8 cellular contexts compared by ENCODE assay signal in genomic region chr6:28280595-28281287, GRCh38. TPM values are rescaled to one million over a fixed set of nuclear protein-coding genes. Genes with fewer than 3 reads are reported as not detected.
DNase-seq lines count a peak whose midpoint lies in the region; ATAC-seq and TF ChIP-seq lines count a peak whose summit lies in the region.

No MANE protein-coding gene starts in this region.

- H3K4me1 ChIP-seq in right cardiac atrium (ENCODE audit: control insufficient read depth, insufficient read depth, low read length) (no peaks in the 10 kb centered on the region), spleen (peaks cover 0 to 25% (median 17%) of the 10 kb centered on the region in 6 donors)

- ATAC-seq in HG03196 (IDR thresholded peaks at IDR 0.05; ENCODE audit: unreplicated experiment), result peak; percentile 9
- no peak for ATAC-seq in right cardiac atrium

- intact Hi-C loops in right cardiac atrium (cut with DNase I), result loop anchor here in 1 of 4 donors (5.0 kb wide), 1 partner anchor 77 kb away; no protein-coding TSS in a partner anchor
- intact Hi-C loops in spleen (cut with DNase I; ENCODE audit: low total_unique reads), result no loop called here

- no peaks in the 10 kb centered on the region for H3K27me3 ChIP-seq in WERI-Rb-1 (ENCODE audit: insufficient read depth, low read depth, severe bottlenecking)
- H3K27me3 ChIP-seq in right cardiac atrium (ENCODE audit: control insufficient read depth, insufficient read depth), result no peaks in the 10 kb centered on the region
- H3K27me3 ChIP-seq in spleen (replicated peaks in 1 of 7), result peaks cover 0 to 19% (median 0%) of the 10 kb centered on the region in 7 donors

- DNase-seq in WERI-Rb-1 (no peak), right cardiac atrium (no peak), spleen (no peak), SIG-M5 (lab: John Stamatoyannopoulos, UW) (no peak), NCI-H510A treated with DMSO at 0.1 percent for 48 hours (lab: John Stamatoyannopoulos, UW) (no peak), NCI-H1105 treated with DMSO at 0.1 percent for 48 hours (lab: John Stamatoyannopoulos, UW) (no peak)
- no peak for DNase-seq in effector CD8-positive, alpha-beta T cell (lab: John Stamatoyannopoulos, UW)

- 36% methylated on average over 3 of the region's 3 CpGs for WGBS in right cardiac atrium
- 40 to 49% (median 44%) methylated on average over 3 of the region's 3 CpGs for WGBS in spleen, 5 donors

- TF ChIP-seq POLR2A in spleen (IDR thresholded peaks at IDR 0.05), result no peak

- peaks cover 45% of the 10 kb centered on the region for H3K36me3 ChIP-seq in WERI-Rb-1
- peaks cover 2 to 45% (median 20%) of the 10 kb centered on the region in 6 donors for H3K36me3 ChIP-seq in spleen

- no peaks in the 10 kb centered on the region for H3K9me3 ChIP-seq in WERI-Rb-1 (ENCODE audit: severe bottlenecking)
- no peaks in the 10 kb centered on the region for H3K9me3 ChIP-seq in right cardiac atrium (ENCODE audit: control insufficient read depth, low read length)
- H3K9me3 ChIP-seq in spleen, result peaks cover 0 to 6% (median 0%) of the 10 kb centered on the region in 8 donors

- H3K4me3 ChIP-seq in WERI-Rb-1 (ENCODE audit: low read depth, low read length) (peak overlapping the region; percentile 98), right cardiac atrium (ENCODE audit: low read length) (peak overlapping the region; percentile 97), spleen (peak overlapping the region; percentile 43 to 71 (median 54))

- TF ChIP-seq CTCF in WERI-Rb-1 (IDR thresholded peaks at IDR 0.05; ENCODE audit: low read depth, low read length) (no peak), spleen (IDR thresholded peaks at IDR 0.05 in 8 of 11, conservative IDR thresholded peaks at IDR 0.05 in 3 of 11) (no peak)

- H3K27ac ChIP-seq in WERI-Rb-1 (peak overlapping the region; percentile 75), right cardiac atrium (ENCODE audit: low read length) (no peak overlapping the region), spleen (peak overlapping the region in 3 of 8 donors; percentile 32 to 62 (median 61))

RNA-seq across cellular contexts. Expression of gene PGBD1, which starts 0.6 kb away (rescaled TPM):
- total RNA-seq in right cardiac atrium, result 1 to 10 TPM; 3.0 to 3.6 (median 3.2) TPM
- 2.3 TPM for polyA plus RNA-seq in right cardiac atrium
- total RNA-seq in spleen, result 1 to 10 TPM; 2.7 to 7.8 (median 4.5) TPM
- 1 to 10 TPM; 1.6 to 3.1 (median 2.4) TPM for polyA plus RNA-seq in spleen

RNA-seq across cellular contexts. Expression of gene ZSCAN26, which starts 13.8 kb away (rescaled TPM):
- total RNA-seq in right cardiac atrium (10 to 100 TPM; 12.0 to 20.2 (median 15.2) TPM), spleen (10 to 100 TPM; 14.4 to 46.3 (median 26.6) TPM)
- polyA plus RNA-seq in right cardiac atrium (11.4 TPM), spleen (10 to 100 TPM in 2 of 3 donors, 1 to 10 TPM in 1; 9.5 to 12.8 (median 12.4) TPM)

RNA-seq across cellular contexts. Expression of gene NKAPL, which starts 21.6 kb away (rescaled TPM):
- total RNA-seq in right cardiac atrium (1 to 10 TPM; 6.1 to 6.4 (median 6.2) TPM), spleen (1 to 10 TPM in 4 of 7 donors, under 1 TPM in 3; 0.64 to 3.1 (median 1.4) TPM)
- polyA plus RNA-seq in right cardiac atrium (5.5 TPM), spleen (1 to 10 TPM; 1.2 to 1.7 (median 1.4) TPM)

RNA-seq across cellular contexts. Expression of gene ZKSCAN4, which starts 28.7 kb away (rescaled TPM):
- total RNA-seq in right cardiac atrium (1 to 10 TPM; 3.3 to 4.0 (median 3.6) TPM), spleen (10 to 100 TPM in 6 of 7 donors, 1 to 10 TPM in 1; 8.5 to 13.7 (median 12.5) TPM)
- polyA plus RNA-seq in right cardiac atrium (1.5 TPM), spleen (1 to 10 TPM; 5.2 to 8.0 (median 6.8) TPM)

RNA-seq across cellular contexts. Expression of gene ZSCAN31, which starts 55.2 kb away (rescaled TPM):
- 10 to 100 TPM in 2 of 4 donors, 1 to 10 TPM in 2; 8.3 to 18.4 (median 10.2) TPM for total RNA-seq in right cardiac atrium
- 3.9 TPM for polyA plus RNA-seq in right cardiac atrium
- 10 to 100 TPM in 1 of 7 donors, 1 to 10 TPM in 6; 2.8 to 13.7 (median 4.2) TPM for total RNA-seq in spleen
- polyA plus RNA-seq in spleen, result 1 to 10 TPM; 1.2 to 2.5 (median 1.7) TPM
